2 cellular contexts compared by ENCODE assay signal in the genomic region with DNA sequence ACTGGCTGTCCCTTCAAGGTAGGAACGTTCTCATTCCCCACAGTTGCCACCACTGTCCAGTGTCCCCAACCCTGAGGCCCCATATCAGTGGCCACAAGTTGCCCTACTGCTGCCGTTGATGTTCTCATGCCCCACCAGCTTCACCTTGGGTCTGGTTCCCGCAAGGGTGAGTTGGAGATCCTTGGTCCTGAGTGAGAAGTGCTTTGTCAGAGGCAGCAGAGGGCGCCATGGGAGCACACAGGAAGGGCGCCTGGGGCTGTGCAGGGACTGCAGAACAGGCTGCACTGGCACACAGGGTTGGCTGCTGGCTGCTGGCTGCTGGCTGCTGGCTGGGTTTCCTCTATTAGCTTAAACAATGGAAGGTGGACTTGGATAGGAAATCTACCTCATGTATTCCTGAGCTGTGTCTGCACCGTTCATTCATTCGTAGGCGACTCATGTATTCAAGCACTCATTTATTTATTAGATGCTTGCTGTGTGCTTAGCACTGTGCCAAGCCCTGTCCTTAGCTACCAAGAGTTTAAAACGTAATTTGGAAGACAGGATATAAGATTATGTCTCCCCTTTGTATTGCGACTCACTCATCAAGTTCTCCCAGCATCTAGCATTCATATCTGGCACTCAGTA.
TF ChIP-seq lines count a peak whose summit lies in the region.

No MANE protein-coding gene starts in this region.

TF ChIP-seq in GM23338, 12 proteins besides CTCF, POLR2A, EP300 and RAD21:
- TF ChIP-seq JUNB (IDR thresholded peaks at IDR 0.05; ENCODE audit: unreplicated experiment) (no peak), ZNF462 (CRISPR knock-in tag; IDR thresholded peaks at IDR 0.05) (peak; percentile 90)

TF ChIP-seq in WTC11, 78 proteins besides CTCF, POLR2A, EP300 and RAD21:
- peak; percentile 44; the same call in 1 of the 2 replicates for TF ChIP-seq HMGXB4 (CRISPR knock-in tag; IDR thresholded peaks at IDR 0.05)
- TF ChIP-seq JAZF1 (CRISPR knock-in tag; IDR thresholded peaks at IDR 0.05), result no peak
- TF ChIP-seq PRDM15 (CRISPR knock-in tag; IDR thresholded peaks at IDR 0.05), result no peak
- peak; percentile 47; the same call in 1 of the 2 replicates for TF ChIP-seq MAX (CRISPR knock-in tag; IDR thresholded peaks at IDR 0.05)
- TF ChIP-seq GRHL2 (CRISPR knock-in tag; IDR thresholded peaks at IDR 0.05; ENCODE audit: insufficient replicate concordance, severe bottlenecking), result no peak
- TF ChIP-seq, protein P1, sequence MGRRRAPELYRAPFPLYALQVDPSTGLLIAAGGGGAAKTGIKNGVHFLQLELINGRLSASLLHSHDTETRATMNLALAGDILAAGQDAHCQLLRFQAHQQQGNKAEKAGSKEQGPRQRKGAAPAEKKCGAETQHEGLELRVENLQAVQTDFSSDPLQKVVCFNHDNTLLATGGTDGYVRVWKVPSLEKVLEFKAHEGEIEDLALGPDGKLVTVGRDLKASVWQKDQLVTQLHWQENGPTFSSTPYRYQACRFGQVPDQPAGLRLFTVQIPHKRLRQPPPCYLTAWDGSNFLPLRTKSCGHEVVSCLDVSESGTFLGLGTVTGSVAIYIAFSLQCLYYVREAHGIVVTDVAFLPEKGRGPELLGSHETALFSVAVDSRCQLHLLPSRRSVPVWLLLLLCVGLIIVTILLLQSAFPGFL (CRISPR knock-in tag; IDR thresholded peaks at IDR 0.05; ENCODE audit: borderline replicate concordance), result no peak
- no peak for TF ChIP-seq AFF4 (CRISPR knock-in tag; IDR thresholded peaks at IDR 0.05; ENCODE audit: borderline replicate concordance)
- no peak for TF ChIP-seq SP1 (CRISPR knock-in tag; conservative IDR thresholded peaks at IDR 0.05)
- no peak for TF ChIP-seq NR2C2 (CRISPR knock-in tag; IDR thresholded peaks at IDR 0.05)
- TF ChIP-seq, protein P2, sequence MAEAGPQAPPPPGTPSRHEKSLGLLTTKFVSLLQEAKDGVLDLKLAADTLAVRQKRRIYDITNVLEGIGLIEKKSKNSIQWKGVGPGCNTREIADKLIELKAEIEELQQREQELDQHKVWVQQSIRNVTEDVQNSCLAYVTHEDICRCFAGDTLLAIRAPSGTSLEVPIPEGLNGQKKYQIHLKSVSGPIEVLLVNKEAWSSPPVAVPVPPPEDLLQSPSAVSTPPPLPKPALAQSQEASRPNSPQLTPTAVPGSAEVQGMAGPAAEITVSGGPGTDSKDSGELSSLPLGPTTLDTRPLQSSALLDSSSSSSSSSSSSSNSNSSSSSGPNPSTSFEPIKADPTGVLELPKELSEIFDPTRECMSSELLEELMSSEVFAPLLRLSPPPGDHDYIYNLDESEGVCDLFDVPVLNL (CRISPR knock-in tag; IDR thresholded peaks at IDR 0.05; ENCODE audit: borderline replicate concordance, low read depth), result no peak
- TF ChIP-seq NFATC4 (CRISPR knock-in tag; IDR thresholded peaks at IDR 0.05), result no peak
- TF ChIP-seq TP53 (CRISPR knock-in tag; IDR thresholded peaks at IDR 0.05), result no peak
- TF ChIP-seq, protein P3, sequence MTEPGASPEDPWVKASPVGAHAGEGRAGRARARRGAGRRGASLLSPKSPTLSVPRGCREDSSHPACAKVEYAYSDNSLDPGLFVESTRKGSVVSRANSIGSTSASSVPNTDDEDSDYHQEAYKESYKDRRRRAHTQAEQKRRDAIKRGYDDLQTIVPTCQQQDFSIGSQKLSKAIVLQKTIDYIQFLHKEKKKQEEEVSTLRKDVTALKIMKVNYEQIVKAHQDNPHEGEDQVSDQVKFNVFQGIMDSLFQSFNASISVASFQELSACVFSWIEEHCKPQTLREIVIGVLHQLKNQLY (CRISPR knock-in tag; IDR thresholded peaks at IDR 0.05), result no peak
- no peak for TF ChIP-seq ETV6 (CRISPR knock-in tag; IDR thresholded peaks at IDR 0.05)
- TF ChIP-seq IRF1 (CRISPR knock-in tag; IDR thresholded peaks at IDR 0.05), result no peak
- no peak for TF ChIP-seq ATF6 (CRISPR knock-in tag; IDR thresholded peaks at IDR 0.05)
- TF ChIP-seq ZNF317 (CRISPR knock-in tag; IDR thresholded peaks at IDR 0.05; ENCODE audit: borderline replicate concordance, low read depth), result 0 out of 2 replicates have a peak, but pooled peaks have one; percentile 9
